18 cellular contexts compared by ENCODE assay signal in genomic region chr17:79412110-79412509, GRCh38.
DNase-seq lines count a peak whose midpoint lies in the region; ATAC-seq, FAIRE-seq and TF ChIP-seq lines count a peak whose summit lies in the region.
"Had no signal": no experiment of that assay in that cellular context is flagged by ENCODE, and none has a peak within 500 bp of the region (broad histone marks: within the 10 kb centered on the region; RNA-seq: fewer than 3 reads in every experiment).

No MANE protein-coding gene starts in this region.

- no peaks in the 10 kb centered on the region for H3K9me1 ChIP-seq in endothelial cell of umbilical vein (replicated peaks; ENCODE audit: control insufficient read depth, extremely low read depth, insufficient read depth, low read length)

- no peaks in the 10 kb centered on the region for H3K9me3 ChIP-seq in HEK293 (ENCODE audit: control insufficient read depth, insufficient read depth, low read depth, low read length)
- no peaks in the 10 kb centered on the region for H3K9me3 ChIP-seq in endothelial cell of umbilical vein (replicated peaks; ENCODE audit: control insufficient read depth, insufficient read depth, low read length)
- peaks cover 7% of the 10 kb centered on the region for H3K9me3 ChIP-seq in trophoblast cell (ENCODE audit: insufficient read depth, low read depth, low read length)
- no peaks in the 10 kb centered on the region for H3K9me3 ChIP-seq in right cardiac atrium (ENCODE audit: control insufficient read depth, low read length)

- no peaks in the 10 kb centered on the region for H3K79me2 ChIP-seq in endothelial cell of umbilical vein (ENCODE audit: control insufficient read depth, insufficient read depth, low read length)
- H3K79me2 ChIP-seq in trophoblast cell (ENCODE audit: control insufficient read depth, insufficient read depth, low read length, poor library complexity): no peaks in the 10 kb centered on the region

- no peak overlapping the region for H2AFZ ChIP-seq in endothelial cell of umbilical vein (ENCODE audit: low read depth, low read length)
- H2AFZ ChIP-seq in trophoblast cell (ENCODE audit: insufficient read depth, low read length, poor library complexity): no peak overlapping the region
- H2AFZ ChIP-seq: GM23248 had no signal

- H3K27ac ChIP-seq in HEK293 (ENCODE audit: extremely low read depth, low read depth, low read length) (no peak overlapping the region), endothelial cell of umbilical vein (ENCODE audit: insufficient read depth, low read depth, low read length) (no peak overlapping the region), trophoblast cell (ENCODE audit: low read depth, low read length) (no peak overlapping the region), right cardiac atrium (ENCODE audit: low read length) (no peak overlapping the region)
- H3K27ac ChIP-seq: GM23248 had no signal

- DNase-seq in GM12891 (ENCODE audit: insufficient read length, low spot score) (no peak), endothelial cell of umbilical vein (ENCODE audit: low read depth, low spot score) (no peak), trophoblast cell (no peak), right cardiac atrium (no peak)
- DNase-seq: C1 segment of cervical spinal cord; Calu3; CD4-positive, alpha-beta memory T cell; COR-L47; DMS53; GF-D8; GM23248; H9; HFFc6 had no signal

- no peak overlapping the region for H4K8ac ChIP-seq in trophoblast cell (ENCODE audit: low read depth, low read length)

- H4K91ac ChIP-seq in trophoblast cell (ENCODE audit: low read depth, low read length): no peak overlapping the region

- H3K36me3 ChIP-seq in HEK293 (ENCODE audit: control insufficient read depth in 2 of 2, insufficient read depth in 1 of 2, low read length in 2 of 2): no peaks in the 10 kb centered on the region
- no peaks in the 10 kb centered on the region for H3K36me3 ChIP-seq in endothelial cell of umbilical vein (ENCODE audit: control insufficient read depth in 2 of 2, extremely low read depth in 1 of 2, insufficient read depth in 2 of 2, low read length in 2 of 2)
- no peaks in the 10 kb centered on the region for H3K36me3 ChIP-seq in trophoblast cell (ENCODE audit: control insufficient read depth in 1 of 2, insufficient read depth in 2 of 2, low read length in 2 of 2)

- intact Hi-C loops in endothelial cell of umbilical vein (cut with micrococcal nuclease): no loop called here
- intact Hi-C loops in right cardiac atrium (cut with DNase I): no loop called here

- no peaks in the 10 kb centered on the region for H3K79me1 ChIP-seq in trophoblast cell (ENCODE audit: low read length)

- no TSS peak for BruUV-seq in endothelial cell of umbilical vein (replicated peaks; lab: Mats Ljungman, UMichigan)

- H3K14ac ChIP-seq in trophoblast cell (ENCODE audit: low read length): no peak overlapping the region

- H2BK120ac ChIP-seq in trophoblast cell (ENCODE audit: insufficient read depth, low read length, poor library complexity): no peak overlapping the region

- no peak overlapping the region for H2BK5ac ChIP-seq in trophoblast cell (ENCODE audit: low read depth, low read length, poor library complexity)

- CTCF ChIA-PET in HEK293 (lab: Yijun Ruan, JAX): no interaction called here
- CTCF ChIA-PET in endothelial cell of umbilical vein (lab: Charles Lee): no interaction called here

- no peak for ATAC-seq in HG03139 (IDR thresholded peaks at IDR 0.05; ENCODE audit: unreplicated experiment)
- no peak for ATAC-seq in right cardiac atrium
- ATAC-seq in esophagus mucosa: no peak
- ATAC-seq: HCT116 had no signal

- dilution Hi-C loops in endothelial cell of umbilical vein (cut with MboI; ENCODE audit: extremely low pct_ligation_motif_present, low sequenced_read_pairs): no loop called here

- no peak overlapping the region for H4K12ac ChIP-seq in trophoblast cell (ENCODE audit: low read depth, low read length)

- H3K4me3 ChIP-seq in HEK293 (ENCODE audit: low read depth, low read length): no peak overlapping the region
- H3K4me3 ChIP-seq in endothelial cell of umbilical vein (replicated peaks in 1 of 3; ENCODE audit: insufficient read depth in 1 of 3, low read depth in 1 of 3, low read length in 3 of 3): no peak overlapping the region
- no peak overlapping the region for H3K4me3 ChIP-seq in trophoblast cell (ENCODE audit: low read depth, low read length)
- H3K4me3 ChIP-seq in right cardiac atrium (ENCODE audit: low read length): no peak overlapping the region
- H3K4me3 ChIP-seq: GM23248 had no signal

- H3K4ac ChIP-seq in trophoblast cell (ENCODE audit: low read depth, low read length): no peak overlapping the region

- H3K27me3 ChIP-seq in endothelial cell of umbilical vein (ENCODE audit: control insufficient read depth in 2 of 2, insufficient read depth in 2 of 2, low read length in 2 of 2) (peaks cover 0 to 5% of the 10 kb centered on the region in 2 experiments), trophoblast cell (ENCODE audit: insufficient read depth, low read length) (no peaks in the 10 kb centered on the region), right cardiac atrium (ENCODE audit: control insufficient read depth, insufficient read depth) (no peaks in the 10 kb centered on the region)

- peak; percentile 54 for FAIRE-seq in GM12891 (lab: Jason Lieb, UNC)
- FAIRE-seq in endothelial cell of umbilical vein (lab: Jason Lieb, UNC): no peak
- FAIRE-seq: GM19239 had no signal

- H3K23ac ChIP-seq in trophoblast cell (ENCODE audit: low read length): peak overlapping the region; percentile 37

- POLR2A ChIA-PET in HEK293 (lab: Yijun Ruan, JAX) (no interaction called here), endothelial cell of umbilical vein (lab: Charles Lee) (no interaction called here)

- H2AK5ac ChIP-seq in trophoblast cell (ENCODE audit: low read length): no peak overlapping the region

- H3K18ac ChIP-seq in trophoblast cell (ENCODE audit: low read length): no peak overlapping the region

- no peaks in the 10 kb centered on the region for H4K20me1 ChIP-seq in endothelial cell of umbilical vein (replicated peaks; ENCODE audit: control insufficient read depth, extremely low read depth, insufficient read depth, low read length)

- no peak overlapping the region for H2BK12ac ChIP-seq in trophoblast cell (ENCODE audit: low read length)

- WGBS in trophoblast cell (ENCODE audit: extremely low coverage, insufficient coverage, insufficient read length): 100% methylated on average over 2 of the region's 3 CpGs
- 91% methylated on average over 3 of the region's 3 CpGs for WGBS in right cardiac atrium

- no peak for TF ChIP-seq POLR2A in GM12891 (IDR thresholded peaks at IDR 0.05; ENCODE audit: low read depth, low read length)
- no peak for TF ChIP-seq POLR2A in endothelial cell of umbilical vein (IDR thresholded peaks at IDR 0.05; ENCODE audit: low read depth, low read length)

- H3K9ac ChIP-seq in endothelial cell of umbilical vein (replicated peaks; ENCODE audit: extremely low read depth, insufficient read depth, low read length) (no peak overlapping the region), trophoblast cell (ENCODE audit: low read length) (no peak overlapping the region)
- H3K9ac ChIP-seq: GM23248 had no signal

- H3K4me1 ChIP-seq in HEK293 (ENCODE audit: control insufficient read depth, insufficient read depth, low read length): no peaks in the 10 kb centered on the region
- no peaks in the 10 kb centered on the region for H3K4me1 ChIP-seq in endothelial cell of umbilical vein (ENCODE audit: control insufficient read depth, extremely low read depth, insufficient read depth, low read length)
- no peaks in the 10 kb centered on the region for H3K4me1 ChIP-seq in trophoblast cell (ENCODE audit: control insufficient read depth in 1 of 2, insufficient read depth in 2 of 2, low read length in 2 of 2)
- no peaks in the 10 kb centered on the region for H3K4me1 ChIP-seq in right cardiac atrium (ENCODE audit: control insufficient read depth, insufficient read depth, low read length)

- no peak overlapping the region for H3K4me2 ChIP-seq in endothelial cell of umbilical vein (ENCODE audit: insufficient read depth, low read length)
- no peak overlapping the region for H3K4me2 ChIP-seq in trophoblast cell (ENCODE audit: low read length)

- no peak for TF ChIP-seq CTCF in HEK293 (tag by site-specific recombination; IDR thresholded peaks at IDR 0.05)
- no peak for TF ChIP-seq CTCF in endothelial cell of umbilical vein (IDR thresholded peaks at IDR 0.05; ENCODE audit: extremely low read depth in 1 of 2, insufficient read depth in 1 of 2, low read depth in 1 of 2, low read length in 2 of 2)

TF ChIP-seq in GM12891, 5 proteins besides CTCF, POLR2A, EP300 and RAD21:
- TF ChIP-seq SPI1 (IDR thresholded peaks at IDR 0.05; ENCODE audit: low read depth, low read length): no peak
- no peak for TF ChIP-seq PAX5 (IDR thresholded peaks at IDR 0.05; ENCODE audit: insufficient read depth, low read length, severe bottlenecking)
- no peak for TF ChIP-seq TAF1 (IDR thresholded peaks at IDR 0.05; ENCODE audit: low read depth, low read length)
- no peak for TF ChIP-seq POLR2AphosphoS5 (IDR thresholded peaks at IDR 0.05; ENCODE audit: low read depth, low read length)
- no peak for TF ChIP-seq POU2F2 (IDR thresholded peaks at IDR 0.05; ENCODE audit: low read depth, low read length)
TF ChIP-seq in GM12891: peak in this region for 0.

TF ChIP-seq in endothelial cell of umbilical vein, 7 proteins besides CTCF, POLR2A, EP300 and RAD21:
- no peak for TF ChIP-seq EZH2 (IDR thresholded peaks at IDR 0.05; ENCODE audit: borderline replicate concordance, low read depth, low read length, severe bottlenecking)
- TF ChIP-seq, protein P1, sequence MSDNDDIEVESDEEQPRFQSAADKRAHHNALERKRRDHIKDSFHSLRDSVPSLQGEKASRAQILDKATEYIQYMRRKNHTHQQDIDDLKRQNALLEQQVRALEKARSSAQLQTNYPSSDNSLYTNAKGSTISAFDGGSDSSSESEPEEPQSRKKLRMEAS (IDR thresholded peaks at IDR 0.05; ENCODE audit: insufficient read depth, insufficient read length): peak; percentile 19
- no peak for TF ChIP-seq POLR2AphosphoS5 (IDR thresholded peaks at IDR 0.05; ENCODE audit: insufficient read depth, low read depth, low read length)
